Comparison of ENCODE assay signal across 13 cellular contexts in genomic region chr6:38739532-38739931, GRCh38. TPM values are rescaled to one million over a fixed set of nuclear protein-coding genes. Genes with fewer than 3 reads are reported as not detected.
DNase-seq lines count a peak whose midpoint lies in the region; ATAC-seq and TF ChIP-seq lines count a peak whose summit lies in the region.
"Had no signal": no experiment of that assay in that cellular context is flagged by ENCODE, and none has a peak within 500 bp of the region (broad histone marks: within the 10 kb centered on the region; RNA-seq: fewer than 3 reads in every experiment).

No MANE protein-coding gene starts in this region.

- H3K27ac ChIP-seq in IMR-90 (ENCODE audit: insufficient read depth, low read length): no peak overlapping the region
- H3K27ac ChIP-seq in body of pancreas: no peak overlapping the region
- no peak overlapping the region for H3K27ac ChIP-seq in neural cell (ENCODE audit: low read length)
- H3K27ac ChIP-seq: SJSA1 had no signal

- no peak overlapping the region for H2AK5ac ChIP-seq in IMR-90 (ENCODE audit: low read depth, low read length)

- H3K56ac ChIP-seq in IMR-90 (ENCODE audit: extremely low read depth, insufficient read depth, low read length): no peak overlapping the region

- H2BK5ac ChIP-seq in IMR-90 (ENCODE audit: low read depth, low read length, poor library complexity, severe bottlenecking): no peak overlapping the region

- BruUV-seq in Calu3 (replicated peaks; lab: Mats Ljungman, UMichigan) (no TSS peak), IMR-90 (replicated peaks; lab: Mats Ljungman, UMichigan) (no TSS peak)

- H3K9me3 ChIP-seq in IMR-90 (ENCODE audit: control insufficient read depth, insufficient read depth, low read length) (no peaks in the 10 kb centered on the region), body of pancreas (no peaks in the 10 kb centered on the region), neural cell (ENCODE audit: low read length) (no peaks in the 10 kb centered on the region)
- H3K9me3 ChIP-seq: SJSA1 had no signal

- in situ Hi-C loops in IMR-90 (cut with MboI; ENCODE audit: low sequenced_read_pairs): no loop called here

- H3F3A ChIP-seq in neural cell (ENCODE audit: insufficient read depth, low read length, poor library complexity, severe bottlenecking): no peaks in the 10 kb centered on the region

- CTCF ChIA-PET in Calu3 (lab: Charles Lee) (interaction anchor here (0.5 kb wide), 1 partner anchor 39 kb away, joined by 3 read pairs; no protein-coding TSS in a partner anchor), IMR-90 (lab: Yijun Ruan, JAX) (interaction anchor here (0.6 kb wide), 1 partner anchor 596 kb away, joined by 5 read pairs; no protein-coding TSS in a partner anchor)

- no peak overlapping the region for H4K5ac ChIP-seq in IMR-90 (ENCODE audit: low read depth, low read length)

- H3K36me3 ChIP-seq in IMR-90 (ENCODE audit: control insufficient read depth, insufficient read depth, low read length) (no peaks in the 10 kb centered on the region), body of pancreas (replicated peaks in 1 of 2; ENCODE audit: insufficient read depth in 1 of 2, low read depth in 2 of 2) (no peaks in the 10 kb centered on the region), neural cell (ENCODE audit: insufficient read depth, low read length) (no peaks in the 10 kb centered on the region)
- H3K36me3 ChIP-seq: SJSA1 had no signal

- TF ChIP-seq RAD21 in IMR-90 (IDR thresholded peaks at IDR 0.05; ENCODE audit: low read length): no peak
- TF ChIP-seq RAD21 in neural cell (conservative IDR thresholded peaks at IDR 0.05): no peak

- H4K20me1 ChIP-seq in IMR-90 (ENCODE audit: insufficient read depth, low read length) (no peaks in the 10 kb centered on the region), neural cell (ENCODE audit: insufficient read depth) (no peaks in the 10 kb centered on the region)

- H3K18ac ChIP-seq in IMR-90 (ENCODE audit: low read depth, low read length): no peak overlapping the region

- H3K23ac ChIP-seq in IMR-90 (ENCODE audit: low read depth, low read length): no peak overlapping the region

- H2AK9ac ChIP-seq in IMR-90 (replicated peaks; ENCODE audit: low read depth, low read length, poor library complexity): no peak overlapping the region

- H3K36me3 Mint-ChIP-seq in Calu3 (ENCODE audit: insufficient read depth, unreplicated experiment): no peaks in the 10 kb centered on the region

- H3K9me1 ChIP-seq in IMR-90 (ENCODE audit: insufficient read depth, low read length): no peaks in the 10 kb centered on the region

- no peaks in the 10 kb centered on the region for H3K9me2 ChIP-seq in neural cell (ENCODE audit: insufficient read depth, low read length)

- no peaks in the 10 kb centered on the region for H3K79me2 ChIP-seq in neural cell (replicated peaks; ENCODE audit: insufficient read depth, low read length)

- H3K4me2 ChIP-seq in IMR-90 (ENCODE audit: low read depth, low read length) (no peak overlapping the region), neural cell (ENCODE audit: low read length) (no peak overlapping the region)

- no peaks in the 10 kb centered on the region for H3K9me3 Mint-ChIP-seq in Calu3 (ENCODE audit: low read depth, unreplicated experiment)

- no peak overlapping the region for H2BK20ac ChIP-seq in IMR-90 (ENCODE audit: low read depth, low read length)

- no CpG with 5 or more reads among the region's 5 CpGs for WGBS in IMR-90 (ENCODE audit: extremely low coverage in 2 of 2, insufficient read length in 1 of 2), 2 experiments
- 30 to 37% methylated on average over 5 of the region's 5 CpGs for WGBS in body of pancreas, 2 donors

- dilution Hi-C loops in IMR-90 (cut with HindIII; ENCODE audit: low sequenced_read_pairs, unreplicated experiment): no loop called here

- no peak overlapping the region for H3K14ac ChIP-seq in IMR-90 (replicated peaks; ENCODE audit: low read depth, low read length)

- TF ChIP-seq CTCF in Calu3 (IDR thresholded peaks at IDR 0.05; ENCODE audit: unreplicated experiment): peak; percentile 52
- TF ChIP-seq CTCF in IMR-90 (conservative IDR thresholded peaks at IDR 0.05; ENCODE audit: low read depth, low read length): peak; percentile 36
- peak in 4 of 7 experiments; percentile 11 to 20 (median 18) for TF ChIP-seq CTCF in body of pancreas (IDR thresholded peaks at IDR 0.05)
- peak; percentile 23 for TF ChIP-seq CTCF in neural cell (IDR thresholded peaks at IDR 0.05; ENCODE audit: poor library complexity, severe bottlenecking)

- TF ChIP-seq POLR2A in IMR-90 (IDR thresholded peaks at IDR 0.05; ENCODE audit: low read depth, low read length) (no peak), body of pancreas (IDR thresholded peaks at IDR 0.05) (no peak)

- no peak for TF ChIP-seq EP300 in neural cell (conservative IDR thresholded peaks at IDR 0.05; ENCODE audit: poor library complexity, severe bottlenecking)

- no peaks in the 10 kb centered on the region for H3K4me1 Mint-ChIP-seq in Calu3 (ENCODE audit: low read depth, unreplicated experiment)

- H3K4me3 ChIP-seq in IMR-90 (ENCODE audit: insufficient read depth, low read depth, low read length) (no peak overlapping the region), body of pancreas (no peak overlapping the region), neural cell (ENCODE audit: low read length) (no peak overlapping the region)
- H3K4me3 ChIP-seq: SJSA1 had no signal

- POLR2A ChIA-PET in IMR-90 (lab: Charles Lee; ENCODE audit: unreplicated experiment): no interaction called here

- ATAC-seq in IMR-90 (ENCODE audit: low read depth): no peak; the same call in 1 of the 2 replicates
- no peak for ATAC-seq in body of pancreas
- no peak for ATAC-seq in HG03280 (IDR thresholded peaks at IDR 0.05; ENCODE audit: unreplicated experiment)

- H3K4me3 Mint-ChIP-seq in Calu3 (ENCODE audit: low read depth, unreplicated experiment): no peak overlapping the region

- H3K4ac ChIP-seq in IMR-90 (ENCODE audit: low read depth, low read length): no peak overlapping the region

- H2BK120ac ChIP-seq in IMR-90 (ENCODE audit: low read depth, low read length): no peak overlapping the region

- H4K91ac ChIP-seq in IMR-90 (ENCODE audit: insufficient read depth, low read depth, low read length): no peak overlapping the region

- intact Hi-C loops in Calu3 (cut with micrococcal nuclease; ENCODE audit: unreplicated experiment): no loop called here
- intact Hi-C loops in IMR-90 (cut with micrococcal nuclease): no loop called here
- intact Hi-C loops in body of pancreas (cut with DNase I): no loop called here

- H3K79me1 ChIP-seq in IMR-90 (ENCODE audit: low read depth in 1 of 2, low read length in 2 of 2): no peaks in the 10 kb centered on the region

- H3K27me3 ChIP-seq in IMR-90 (ENCODE audit: control insufficient read depth, insufficient read depth, low read length) (peaks cover 5% of the 10 kb centered on the region), body of pancreas (no peaks in the 10 kb centered on the region), neural cell (ENCODE audit: insufficient read depth, low read depth, low read length) (no peaks in the 10 kb centered on the region)

- H4K8ac ChIP-seq in IMR-90 (ENCODE audit: low read depth in 2 of 2, low read length in 2 of 2): no peak overlapping the region

- H2AFZ ChIP-seq in IMR-90 (replicated peaks; ENCODE audit: low read length, poor library complexity) (no peak overlapping the region), neural cell (ENCODE audit: low read depth, low read length) (no peak overlapping the region)

- no peak overlapping the region for H3K27ac Mint-ChIP-seq in Calu3 (ENCODE audit: unreplicated experiment)

- H3K9ac ChIP-seq in IMR-90 (ENCODE audit: low read depth, low read length) (no peak overlapping the region), neural cell (ENCODE audit: low read length) (no peak overlapping the region)

- H3K4me1 ChIP-seq in IMR-90 (ENCODE audit: control insufficient read depth, insufficient read depth, low read length) (no peaks in the 10 kb centered on the region), body of pancreas (no peaks in the 10 kb centered on the region)
- H3K4me1 ChIP-seq: SJSA1 had no signal

- no peak overlapping the region for H2BK15ac ChIP-seq in IMR-90 (ENCODE audit: low read depth, low read length)

- H3K27me3 Mint-ChIP-seq in Calu3 (ENCODE audit: unreplicated experiment): no peaks in the 10 kb centered on the region

- DNase-seq in Calu3: no peak
- DNase-seq in IMR-90: no peak
- DNase-seq in body of pancreas: no peak
- no peak for DNase-seq in activated CD4-positive, alpha-beta T cell treated with anti-CD3 and anti-CD28 coated beads for 4 hours
- no peak for DNase-seq in NCI-H2081 (lab: John Stamatoyannopoulos, UW)
- DNase-seq in hippocampal formation (lab: John Stamatoyannopoulos, UW): no peak
- DNase-seq: GDM1, NCI-H1930, retina had no signal

TF ChIP-seq in IMR-90, 13 proteins besides CTCF, POLR2A, EP300 and RAD21 (continues in another document):
- no peak for TF ChIP-seq BHLHE40 (IDR thresholded peaks at IDR 0.05; ENCODE audit: low read depth, low read length)

RNA-seq across cellular contexts. Expression of gene DNAH8, which starts 24.4 kb away (rescaled TPM):
- total RNA-seq in Calu3 (2022): 0.05 TPM in 1 of 2 replicates, not detected in the other
- under 0.01 TPM in 1 of 2 replicates, not detected in the other for total RNA-seq in IMR-90 (2012; rRNA removed)
- polyA plus RNA-seq in IMR-90 (2012; rRNA removed): not detected in 2 replicates
- not detected in 2 replicates for polyA plus RNA-seq in IMR-90 (2012; cell fraction: cytosol; rRNA removed)
- polyA plus RNA-seq in IMR-90 (2012; cell fraction: nucleus; rRNA removed; ENCODE audit: low replicate concordance): not detected in 2 replicates
- total RNA-seq in body of pancreas: not detected
- polyA plus RNA-seq in neural cell: 0.07 and 0.10 TPM in 2 replicates
- polyA minus RNA-seq in neural cell: under 0.01 and 0.23 TPM in 2 replicates
- total RNA-seq: bronchial epithelial cell, SJSA1 had no signal

RNA-seq across cellular contexts. Expression of gene GLO1, which starts 36.6 kb away (rescaled TPM):
- total RNA-seq in Calu3 (2022): 137 and 147 TPM in 2 replicates
- total RNA-seq in IMR-90 (2012; rRNA removed): 111 and 177 TPM in 2 replicates
- polyA plus RNA-seq in IMR-90 (2012; rRNA removed): 53.3 and 65.1 TPM in 2 replicates
- 15.8 and 31.6 TPM in 2 replicates for polyA plus RNA-seq in IMR-90 (2012; cell fraction: cytosol; rRNA removed)
- polyA plus RNA-seq in IMR-90 (2012; cell fraction: nucleus; rRNA removed; ENCODE audit: low replicate concordance): 3.7 and 17.5 TPM in 2 replicates
- total RNA-seq in body of pancreas: 10 to 100 TPM; 22.7 to 42.3 TPM
- 94.8 and 101 TPM in 2 replicates for polyA plus RNA-seq in neural cell
- 65.0 and 72.1 TPM in 2 replicates for polyA minus RNA-seq in neural cell
